1 cellular context compared by ENCODE assay signal in genomic region chr10:26398353-26398752, GRCh38. TPM values are rescaled to one million over a fixed set of nuclear protein-coding genes. Genes with fewer than 3 reads are reported as not detected.
"Had no signal": no experiment of that assay in that cellular context is flagged by ENCODE, and none has a peak within 500 bp of the region (broad histone marks: within the 10 kb centered on the region; RNA-seq: fewer than 3 reads in every experiment).

No MANE protein-coding gene starts in this region.

RNA-seq across cellular contexts. Expression of gene APBB1IP, which starts 39.8 kb away (rescaled TPM):
- total RNA-seq: G401 had no signal
